Comparison of ENCODE assay signal across 16 cellular contexts in genomic region chr22:49197986-49198704, GRCh38.
DNase-seq lines count a peak whose midpoint lies in the region; ATAC-seq, FAIRE-seq and TF ChIP-seq lines count a peak whose summit lies in the region.
"Had no signal": no experiment of that assay in that cellular context is flagged by ENCODE, and none has a peak within 500 bp of the region (broad histone marks: within the 10 kb centered on the region; RNA-seq: fewer than 3 reads in every experiment).

No MANE protein-coding gene starts in this region.

- H3K4me2 ChIP-seq in HepG2 (ENCODE audit: low read depth, low read length) = no peak overlapping the region
- H3K4me2 ChIP-seq in smooth muscle cell = no peak overlapping the region

- ATAC-seq in right lobe of liver (no peak), HepG2 (no peak), upper lobe of right lung (no peak)
- ATAC-seq: GM12878 had no signal

- H3K4me1 Mint-ChIP-seq in endodermal cell (peaks cover 8% of the 10 kb centered on the region), osteocyte (ENCODE audit: unreplicated experiment) (no peaks in the 10 kb centered on the region)

- H3K36me3 Mint-ChIP-seq in endodermal cell (ENCODE audit: low read depth) (no peaks in the 10 kb centered on the region), osteocyte (ENCODE audit: unreplicated experiment) (no peaks in the 10 kb centered on the region)

- H3K9ac ChIP-seq in HepG2 (ENCODE audit: insufficient read depth, low read depth, low read length) (no peak overlapping the region), endodermal cell (ENCODE audit: extremely low read depth, low read length, poor library complexity, severe bottlenecking) (no peak overlapping the region), smooth muscle cell (ENCODE audit: low read depth) (no peak overlapping the region)

- TF ChIP-seq CTCF in right lobe of liver (IDR thresholded peaks at IDR 0.05) = no peak
- no peak for TF ChIP-seq CTCF in HepG2 (CRISPR knock-in tag; IDR thresholded peaks at IDR 0.05)
- no peak for TF ChIP-seq CTCF in endodermal cell (conservative IDR thresholded peaks at IDR 0.05)
- TF ChIP-seq CTCF in osteocyte (IDR thresholded peaks at IDR 0.05) = no peak
- TF ChIP-seq CTCF in upper lobe of right lung (IDR thresholded peaks at IDR 0.05) = no peak
- TF ChIP-seq CTCF in smooth muscle cell (IDR thresholded peaks at IDR 0.05; ENCODE audit: borderline replicate concordance, insufficient read depth, poor library complexity, severe bottlenecking) = no peak

- no peak for FAIRE-seq in HepG2 (lab: Jason Lieb, UNC)
- FAIRE-seq: GM12878 had no signal

- in situ Hi-C loops in HepG2 (cut with HindIII; ENCODE audit: extremely low pct_ligation_motif_present, low pct_unique_long_range_greater_than_20kb) = no loop called here

- H3K27me3 Mint-ChIP-seq in endodermal cell (ENCODE audit: insufficient read depth) (no peaks in the 10 kb centered on the region), osteocyte (ENCODE audit: unreplicated experiment) (no peaks in the 10 kb centered on the region)

- TF ChIP-seq EP300 in HepG2 (IDR thresholded peaks at IDR 0.05; ENCODE audit: low read depth in 2 of 2, low read length in 2 of 2) (no peak), HepG2 (CRISPR knock-in tag; IDR thresholded peaks at IDR 0.05; ENCODE audit: borderline replicate concordance) (no peak)

- H3K4me3 ChIP-seq in right lobe of liver (no peak overlapping the region), HepG2 (replicated peaks in 1 of 3; ENCODE audit: insufficient read depth in 1 of 3, low read depth in 2 of 3, low read length in 3 of 3) (no peak overlapping the region), endodermal cell (ENCODE audit: low read length) (no peak overlapping the region), upper lobe of right lung (no peak overlapping the region), smooth muscle cell (no peak overlapping the region)
- H3K4me3 ChIP-seq: GM12878, HAP-1, SJCRH30 had no signal

- intact Hi-C loops in right lobe of liver (cut with DNase I) = no loop called here
- intact Hi-C loops in HepG2 (cut with micrococcal nuclease; ENCODE audit: unreplicated experiment) = no loop called here
- intact Hi-C loops in upper lobe of right lung (cut with DNase I) = no loop called here

- 40% methylated on average over 10 of the region's 20 CpGs for WGBS in right lobe of liver (ENCODE audit: insufficient coverage, low coverage, low lambda C conversion rate, missing lambda C conversion rate)
- 21% methylated on average over 13 of the region's 20 CpGs for WGBS in HepG2 (ENCODE audit: low lambda C conversion rate)
- 85 to 89% methylated on average over 15 to 20 of the region's 20 CpGs for WGBS in endodermal cell (ENCODE audit: insufficient coverage in 1 of 2, insufficient read length in 1 of 2), 2 experiments
- WGBS in smooth muscle cell (ENCODE audit: low lambda C conversion rate) = 88% methylated on average over 20 of the region's 20 CpGs

- H4K20me1 ChIP-seq in HepG2 (ENCODE audit: insufficient read depth, low read length) (no peaks in the 10 kb centered on the region), smooth muscle cell (ENCODE audit: low read depth) (no peaks in the 10 kb centered on the region)

- H3K27ac Mint-ChIP-seq in endodermal cell (no peak overlapping the region), osteocyte (ENCODE audit: unreplicated experiment) (no peak overlapping the region)

- H3K9me3 Mint-ChIP-seq in endodermal cell = no peaks in the 10 kb centered on the region
- no peaks in the 10 kb centered on the region for H3K9me3 Mint-ChIP-seq in osteocyte (ENCODE audit: unreplicated experiment)

- peak in 2 of 3 donors; percentile 10 to 30 for DNase-seq in right lobe of liver
- no peak for DNase-seq in HepG2 (ENCODE audit: low spot score)
- DNase-seq in endodermal cell = peak; percentile 30
- peak; percentile 79 for DNase-seq in osteocyte (ENCODE audit: extremely low spot score, unreplicated experiment)
- peak; percentile 44 for DNase-seq in upper lobe of right lung
- no peak for DNase-seq in epidermal melanocyte (ENCODE audit: insufficient read length, low spot score)
- DNase-seq in retina = no peak
- DNase-seq in smooth muscle cell (lab: John Stamatoyannopoulos, UW; ENCODE audit: unreplicated experiment) = no peak
- DNase-seq: DMS 273 treated with DMSO at 0.1 percent for 48 hours, GDM1, NCI-H1694 treated with DMSO at 0.1 percent for 48 hours, OCI-M1, SJCRH30 had no signal

- H3K9me3 ChIP-seq in right lobe of liver (no peaks in the 10 kb centered on the region), HepG2 (ENCODE audit: low read length) (no peaks in the 10 kb centered on the region), endodermal cell (ENCODE audit: control insufficient read depth, low read length) (no peaks in the 10 kb centered on the region), upper lobe of right lung (no peaks in the 10 kb centered on the region), smooth muscle cell (replicated peaks; ENCODE audit: low read depth) (no peaks in the 10 kb centered on the region)
- H3K9me3 ChIP-seq: HAP-1, SJCRH30 had no signal

- TF ChIP-seq RAD21 in HepG2 (CRISPR knock-in tag; IDR thresholded peaks at IDR 0.05) = no peak

- H3K4me1 ChIP-seq in right lobe of liver (peaks cover 0 to 6% (median 3%) of the 10 kb centered on the region in 4 donors), HepG2 (ENCODE audit: insufficient read depth, low read length) (no peaks in the 10 kb centered on the region), endodermal cell (ENCODE audit: control insufficient read depth, insufficient read depth, low read length) (no peaks in the 10 kb centered on the region), upper lobe of right lung (no peaks in the 10 kb centered on the region), smooth muscle cell (ENCODE audit: low read depth) (no peaks in the 10 kb centered on the region)
- H3K4me1 ChIP-seq: HAP-1, SJCRH30 had no signal

- CTCF ChIA-PET in HepG2 (lab: Yijun Ruan, JAX; ENCODE audit: low intra/inter-chr PET ratio, low total read pairs) = no interaction called here

- no peaks in the 10 kb centered on the region for H3K27me3 ChIP-seq in right lobe of liver
- peaks cover 6 to 46% of the 10 kb centered on the region in 2 experiments; a peak in 4 of 5 replicates for H3K27me3 ChIP-seq in HepG2 (ENCODE audit: control insufficient read depth in 1 of 2, insufficient read depth in 2 of 2, low read length in 2 of 2)
- no peaks in the 10 kb centered on the region for H3K27me3 ChIP-seq in endodermal cell (ENCODE audit: control insufficient read depth, insufficient read depth, low read length, poor library complexity, severe bottlenecking)
- no peaks in the 10 kb centered on the region for H3K27me3 ChIP-seq in upper lobe of right lung
- H3K27me3 ChIP-seq in smooth muscle cell (ENCODE audit: low read depth) = peaks cover 8% of the 10 kb centered on the region

- no TSS peak for BruUV-seq in HepG2 (replicated peaks; lab: Mats Ljungman, UMichigan)

- H3K4me3 Mint-ChIP-seq in endodermal cell = no peak overlapping the region
- no peak overlapping the region for H3K4me3 Mint-ChIP-seq in osteocyte (ENCODE audit: unreplicated experiment)

- no peaks in the 10 kb centered on the region for H3F3A ChIP-seq in smooth muscle cell (ENCODE audit: low read depth)

- TF ChIP-seq POLR2A in right lobe of liver (IDR thresholded peaks at IDR 0.05) = no peak
- no peak for TF ChIP-seq POLR2A in HepG2 (IDR thresholded peaks at IDR 0.05; ENCODE audit: insufficient read depth in 1 of 2, low read depth in 2 of 2, low read length in 2 of 2)

- H3K36me3 ChIP-seq in right lobe of liver = no peaks in the 10 kb centered on the region
- no peaks in the 10 kb centered on the region for H3K36me3 ChIP-seq in HepG2 (replicated peaks in 1 of 2; ENCODE audit: control insufficient read depth in 1 of 2, insufficient read depth in 2 of 2, low read length in 2 of 2)
- H3K36me3 ChIP-seq in endodermal cell (ENCODE audit: control insufficient read depth, insufficient read depth, low read length) = no peaks in the 10 kb centered on the region
- no peaks in the 10 kb centered on the region for H3K36me3 ChIP-seq in upper lobe of right lung
- H3K36me3 ChIP-seq in smooth muscle cell (ENCODE audit: low read depth) = no peaks in the 10 kb centered on the region
- H3K36me3 ChIP-seq: HAP-1, SJCRH30 had no signal

- H2AFZ ChIP-seq in HepG2 (ENCODE audit: low read length) = no peak overlapping the region
- H2AFZ ChIP-seq in smooth muscle cell (ENCODE audit: low read depth) = no peak overlapping the region

- POLR2A ChIA-PET in HepG2 (lab: Yijun Ruan, JAX) = no interaction called here

- no peaks in the 10 kb centered on the region for H3K79me2 ChIP-seq in HepG2 (ENCODE audit: insufficient read depth, low read length)
- H3K79me2 ChIP-seq in smooth muscle cell (ENCODE audit: low read depth) = no peaks in the 10 kb centered on the region

- H3K27ac ChIP-seq in right lobe of liver = no peak overlapping the region
- no peak overlapping the region for H3K27ac ChIP-seq in HepG2 (ENCODE audit: extremely low read length, insufficient read depth, low read length)
- no peak overlapping the region for H3K27ac ChIP-seq in endodermal cell (ENCODE audit: low read depth, low read length)
- no peak overlapping the region for H3K27ac ChIP-seq in upper lobe of right lung
- no peak overlapping the region for H3K27ac ChIP-seq in smooth muscle cell (ENCODE audit: low read depth)
- H3K27ac ChIP-seq: C4-2B, SJCRH30 had no signal

TF ChIP-seq in HepG2, 621 proteins besides CTCF, POLR2A, EP300 and RAD21:
- TF ChIP-seq MAFK (conservative IDR thresholded peaks at IDR 0.05 in 1 of 2, IDR thresholded peaks at IDR 0.05 in 1 of 2; ENCODE audit: low read length in 2 of 2) (no peak), ZNF512B (CRISPR knock-in tag; IDR thresholded peaks at IDR 0.05; ENCODE audit: borderline replicate concordance) (no peak), FOXP1 (IDR thresholded peaks at IDR 0.05) (no peak), FOXP1 (CRISPR knock-in tag; IDR thresholded peaks at IDR 0.05) (no peak), ZNF768 (CRISPR knock-in tag; IDR thresholded peaks at IDR 0.05) (no peak)
TF ChIP-seq in HepG2: peak in this region for 0.

Comparison
In these comparisons a context has a peak if more than half of its experiments do, and no peak if none do; other contexts are left out.
1. DNase-seq: peak in right lobe of liver (2 of 3), endodermal cell (single experiment), osteocyte (single experiment) and upper lobe of right lung (single experiment); none in HepG2 (single experiment), epidermal melanocyte (single experiment), retina (single experiment) and smooth muscle cell (single experiment).